Comparison of ENCODE assay signal across 12 cellular contexts in genomic region chr9:137237759-137238726, GRCh38. TPM values are rescaled to one million over a fixed set of nuclear protein-coding genes. Genes with fewer than 3 reads are reported as not detected.
DNase-seq lines count a peak whose midpoint lies in the region; ATAC-seq and TF ChIP-seq lines count a peak whose summit lies in the region.
"Had no signal": no experiment of that assay in that cellular context is flagged by ENCODE, and none has a peak within 500 bp of the region (broad histone marks: within the 10 kb centered on the region; RNA-seq: fewer than 3 reads in every experiment).

No MANE protein-coding gene starts in this region.

- peaks cover 16% of the 10 kb centered on the region for H3K27me3 Mint-ChIP-seq in stimulated activated naive CD8-positive, alpha-beta T cell treated with anti-CD3 and anti-CD28 coated beads, Interleukin-15, amount 100 ng/mL, for 72 hours
- H3K27me3 Mint-ChIP-seq in type B pancreatic cell, result peaks cover 4% of the 10 kb centered on the region

- TF ChIP-seq CTCF in Peyer's patch (IDR thresholded peaks at IDR 0.05) (no peak), lower lobe of right lung (IDR thresholded peaks at IDR 0.05) (no peak), type B pancreatic cell (conservative IDR thresholded peaks at IDR 0.05) (no peak)

- no peaks in the 10 kb centered on the region for H3K9me3 Mint-ChIP-seq in stimulated activated naive CD8-positive, alpha-beta T cell treated with anti-CD3 and anti-CD28 coated beads, Interleukin-15, amount 100 ng/mL, for 72 hours
- no peaks in the 10 kb centered on the region for H3K9me3 Mint-ChIP-seq in type B pancreatic cell
- H3K9me3 Mint-ChIP-seq: CD8-positive, alpha-beta T cell had no signal

- H3K27me3 ChIP-seq in Peyer's patch, result peaks cover 0 to 3% of the 10 kb centered on the region in 2 donors
- H3K27me3 ChIP-seq in lower lobe of right lung (ENCODE audit: low read depth), result peaks cover 15% of the 10 kb centered on the region

- H3K4me1 ChIP-seq in Peyer's patch (peaks cover 8 to 61% (median 24%) of the 10 kb centered on the region in 4 donors), lower lobe of right lung (peaks cover 50% of the 10 kb centered on the region)

- H3K36me3 ChIP-seq in Peyer's patch (peaks cover 0 to 12% (median 0%) of the 10 kb centered on the region in 3 donors), lower lobe of right lung (peaks cover 14% of the 10 kb centered on the region)

- H3K27ac Mint-ChIP-seq in stimulated activated naive CD8-positive, alpha-beta T cell treated with anti-CD3 and anti-CD28 coated beads, Interleukin-15, amount 100 ng/mL, for 72 hours, result no peak overlapping the region
- peak overlapping the region; percentile 26 for H3K27ac Mint-ChIP-seq in type B pancreatic cell
- H3K27ac Mint-ChIP-seq: CD8-positive, alpha-beta T cell had no signal

- peak in 1 of 2 donors; percentile 51 for TF ChIP-seq POLR2A in Peyer's patch (IDR thresholded peaks at IDR 0.05)

- H3K27ac ChIP-seq in Peyer's patch, result peak overlapping the region in 3 of 4 donors; percentile 18 to 77 (median 65)
- peak overlapping the region; percentile 24 for H3K27ac ChIP-seq in lower lobe of right lung

- no peak for ATAC-seq in stimulated activated naive CD8-positive, alpha-beta T cell treated with anti-CD3 and anti-CD28 coated beads, Interleukin-15, amount 100 ng/mL, for 72 hours
- no peak for ATAC-seq in stimulated activated naive CD8-positive, alpha-beta T cell treated with anti-CD3 and anti-CD28 coated beads, Interleukin-15, Interleukin-2, amounts not matched to agents 100 U/mL and 50 U/mL, for 24 hours
- ATAC-seq in lower lobe of right lung (no peak), HG03175 (IDR thresholded peaks at IDR 0.05; ENCODE audit: unreplicated experiment) (no peak), HG02763 (IDR thresholded peaks at IDR 0.05; ENCODE audit: unreplicated experiment) (no peak)
- ATAC-seq: CD8-positive, alpha-beta T cell had no signal

- intact Hi-C loops in lower lobe of right lung (cut with DNase I), result no loop called here

- peak overlapping the region; percentile 15 to 18 for H3K4me3 Mint-ChIP-seq in stimulated activated naive CD8-positive, alpha-beta T cell treated with anti-CD3 and anti-CD28 coated beads, Interleukin-15, amount 100 ng/mL, for 72 hours
- H3K4me3 Mint-ChIP-seq in type B pancreatic cell, result no peak overlapping the region

- H3K36me3 Mint-ChIP-seq in type B pancreatic cell, result peaks cover 13% of the 10 kb centered on the region

- DNase-seq in stimulated activated naive CD8-positive, alpha-beta T cell treated with anti-CD3 and anti-CD28 coated beads, Interleukin-15, amount 100 ng/mL, for 72 hours, result no peak
- no peak for DNase-seq in stimulated activated naive CD8-positive, alpha-beta T cell treated with anti-CD3 and anti-CD28 coated beads, Interleukin-15, Interleukin-2, amounts not matched to agents 100 U/mL and 50 U/mL, for 24 hours
- DNase-seq in Peyer's patch, result peak in 1 of 3 donors; percentile 83
- DNase-seq in lower lobe of right lung, result no peak
- no peak for DNase-seq in type B pancreatic cell (ENCODE audit: extremely low spot score, unreplicated experiment)
- DNase-seq in NCI-H524 treated with DMSO at 0.1 percent for 48 hours (lab: John Stamatoyannopoulos, UW), result no peak
- DNase-seq: activated gamma-delta T cell; CD8-positive, alpha-beta T cell had no signal

- peaks cover 0 to 1% (median 0%) of the 10 kb centered on the region in 4 donors for H3K9me3 ChIP-seq in Peyer's patch
- H3K9me3 ChIP-seq in lower lobe of right lung, result no peaks in the 10 kb centered on the region

- H3K4me1 Mint-ChIP-seq in stimulated activated naive CD8-positive, alpha-beta T cell treated with anti-CD3 and anti-CD28 coated beads, Interleukin-15, amount 100 ng/mL, for 72 hours, result peaks cover 64% of the 10 kb centered on the region
- H3K4me1 Mint-ChIP-seq in type B pancreatic cell (ENCODE audit: unreplicated experiment), result peaks cover 17% of the 10 kb centered on the region

- no peak overlapping the region for H3K4me3 ChIP-seq in Peyer's patch
- H3K4me3 ChIP-seq in lower lobe of right lung, result no peak overlapping the region

RNA-seq across cellular contexts. Expression of gene TUBB4B, which starts 3.0 kb away (rescaled TPM):
- total RNA-seq in Peyer's patch (100 to 1,000 TPM; 174 to 409 (median 322) TPM), lower lobe of right lung (208 TPM), type B pancreatic cell (ENCODE audit: low replicate concordance) (326 and 349 TPM in 2 replicates)

RNA-seq across cellular contexts. Expression of gene SLC34A3, which starts 7.3 kb away (rescaled TPM):
- total RNA-seq in Peyer's patch (10 to 100 TPM in 2 of 4 donors, 1 to 10 TPM in 1, not detected in 1; 4.0 to 14.8 (median 13.3) TPM), lower lobe of right lung (not detected), type B pancreatic cell (ENCODE audit: low replicate concordance) (0.41 and 0.81 TPM in 2 replicates)
- total RNA-seq: CD8-positive, alpha-beta T cell; liver; T-helper 1 cell treated with Interleukin-12 subunit alpha and Interleukin-12 subunit beta and Interleukin-4 antibody, amounts not matched to agents 30 ng/mL and 1 ng/mL, for 36 hours had no signal

RNA-seq across cellular contexts. Expression of gene RNF224, which starts 10.7 kb away (rescaled TPM):
- total RNA-seq in Peyer's patch (not detected), lower lobe of right lung (0.21 TPM), type B pancreatic cell (ENCODE audit: low replicate concordance) (0.36 and 0.48 TPM in 2 replicates)
- total RNA-seq: CD8-positive, alpha-beta T cell; liver; T-helper 1 cell treated with Interleukin-12 subunit alpha and Interleukin-12 subunit beta and Interleukin-4 antibody, amounts not matched to agents 30 ng/mL and 1 ng/mL, for 36 hours had no signal

RNA-seq across cellular contexts. Expression of gene STPG3, which starts 13.0 kb away (rescaled TPM):
- total RNA-seq in Peyer's patch (not detected), lower lobe of right lung (0.38 TPM), type B pancreatic cell (ENCODE audit: low replicate concordance) (0.31 TPM in 1 of 2 replicates, not detected in the other)
- total RNA-seq: liver had no signal

RNA-seq across cellular contexts. Expression of gene CYSRT1, which starts 13.1 kb away (rescaled TPM):
- 1 to 10 TPM in 2 of 4 donors, not detected in 2; 1.3 to 1.9 TPM for total RNA-seq in Peyer's patch
- total RNA-seq in lower lobe of right lung, result 0.59 TPM
- 0.86 and 1.5 TPM in 2 replicates for total RNA-seq in type B pancreatic cell (ENCODE audit: low replicate concordance)
